Comparison of ENCODE assay signal across 1 cellular context in the genomic region with DNA sequence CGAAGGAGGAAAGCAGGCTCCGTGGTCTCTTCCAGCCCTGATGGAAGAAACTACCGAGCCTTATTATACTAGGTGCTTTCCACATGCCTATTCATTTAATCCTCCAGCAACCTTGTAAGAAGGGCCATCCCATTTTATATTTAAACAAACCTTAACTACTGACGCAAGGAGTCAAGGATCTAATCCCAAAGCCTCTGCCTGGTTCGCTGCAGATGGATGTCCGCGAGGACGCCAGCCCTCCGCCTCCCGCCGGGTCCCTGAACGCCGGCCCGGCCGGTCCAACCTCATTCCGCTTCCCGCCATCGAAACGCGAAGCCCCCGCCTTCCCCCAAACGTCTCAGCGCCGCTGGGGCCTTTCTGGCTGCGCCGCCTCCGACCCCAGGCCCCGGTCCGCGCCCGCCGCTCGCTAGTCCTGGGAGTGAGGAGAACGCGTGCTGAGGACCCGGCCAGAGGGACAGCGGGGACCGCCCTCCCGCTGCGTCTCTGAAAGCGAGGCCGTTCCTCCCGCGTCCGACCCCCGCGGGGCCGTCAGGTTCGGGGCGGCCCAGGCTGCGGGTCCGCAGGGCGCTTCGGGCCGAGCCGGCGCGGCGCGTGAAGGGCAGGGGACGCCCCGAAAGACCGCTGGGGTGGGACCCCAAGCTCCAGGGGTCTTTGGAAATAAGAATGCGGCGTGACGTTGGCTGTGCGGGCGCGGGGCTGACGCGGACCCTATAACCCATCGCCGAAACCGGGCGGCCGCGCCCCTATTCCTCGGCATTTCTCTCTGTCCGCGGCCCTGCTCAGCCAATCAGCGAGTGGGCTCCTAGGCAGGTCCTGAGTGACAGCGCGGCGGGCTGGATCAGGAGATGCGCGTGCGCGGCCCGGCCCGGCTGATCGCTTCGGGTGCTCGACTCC.
A peak's percentile ranks its signal among the peaks of the same experiment; 100 is the strongest.
TF ChIP-seq lines count a peak whose summit lies in the region.

No MANE protein-coding gene starts in this region.

TF ChIP-seq in HEK293, 187 proteins besides CTCF, POLR2A, EP300 and RAD21 (continued from another document and continues in another):
- no peak for TF ChIP-seq ZNF707 (tag by site-specific recombination; IDR thresholded peaks at IDR 0.05)
- TF ChIP-seq ZNF366 (tag by site-specific recombination; conservative IDR thresholded peaks at IDR 0.05), result no peak; the same call in 1 of the 2 replicates
- TF ChIP-seq ZSCAN23 (tag by site-specific recombination; IDR thresholded peaks at IDR 0.05), result no peak
- TF ChIP-seq ZNF473 (tag by site-specific recombination; IDR thresholded peaks at IDR 0.05), result no peak
- TF ChIP-seq ZFP3 (tag by site-specific recombination; IDR thresholded peaks at IDR 0.05; ENCODE audit: low read depth), result no peak
- TF ChIP-seq ZNF211 (tag by site-specific recombination; IDR thresholded peaks at IDR 0.05; ENCODE audit: low read depth), result no peak
- no peak for TF ChIP-seq ZSCAN16 (tag by site-specific recombination; IDR thresholded peaks at IDR 0.05)
- TF ChIP-seq ZNF629 (tag by site-specific recombination; IDR thresholded peaks at IDR 0.05), result no peak
- TF ChIP-seq ZBTB48 (tag by site-specific recombination; IDR thresholded peaks at IDR 0.05), result peak; percentile 70
- TF ChIP-seq ZBTB26 (tag by site-specific recombination; optimal IDR thresholded peaks at IDR 0.05), result no peak
- no peak for TF ChIP-seq ZNF157 (tag by site-specific recombination; IDR thresholded peaks at IDR 0.05)
- no peak for TF ChIP-seq ZNF433 (tag by site-specific recombination; IDR thresholded peaks at IDR 0.05; ENCODE audit: low read depth)
- TF ChIP-seq REPIN1 (tag by site-specific recombination; IDR thresholded peaks at IDR 0.05; ENCODE audit: low read depth), result no peak
- TF ChIP-seq ZNF416 (tag by site-specific recombination; IDR thresholded peaks at IDR 0.05), result no peak
- TF ChIP-seq SCRT1 (tag by site-specific recombination; IDR thresholded peaks at IDR 0.05; ENCODE audit: borderline replicate concordance), result no peak
- no peak for TF ChIP-seq ZNF16 (tag by site-specific recombination; IDR thresholded peaks at IDR 0.05; ENCODE audit: low read depth)
- TF ChIP-seq ZBTB17 (tag by site-specific recombination; IDR thresholded peaks at IDR 0.05), result no peak
- peak; percentile 59 for TF ChIP-seq SCRT2 (tag by site-specific recombination; IDR thresholded peaks at IDR 0.05)
- no peak for TF ChIP-seq ZNF133 (tag by site-specific recombination; IDR thresholded peaks at IDR 0.05)
- TF ChIP-seq, protein P1, sequence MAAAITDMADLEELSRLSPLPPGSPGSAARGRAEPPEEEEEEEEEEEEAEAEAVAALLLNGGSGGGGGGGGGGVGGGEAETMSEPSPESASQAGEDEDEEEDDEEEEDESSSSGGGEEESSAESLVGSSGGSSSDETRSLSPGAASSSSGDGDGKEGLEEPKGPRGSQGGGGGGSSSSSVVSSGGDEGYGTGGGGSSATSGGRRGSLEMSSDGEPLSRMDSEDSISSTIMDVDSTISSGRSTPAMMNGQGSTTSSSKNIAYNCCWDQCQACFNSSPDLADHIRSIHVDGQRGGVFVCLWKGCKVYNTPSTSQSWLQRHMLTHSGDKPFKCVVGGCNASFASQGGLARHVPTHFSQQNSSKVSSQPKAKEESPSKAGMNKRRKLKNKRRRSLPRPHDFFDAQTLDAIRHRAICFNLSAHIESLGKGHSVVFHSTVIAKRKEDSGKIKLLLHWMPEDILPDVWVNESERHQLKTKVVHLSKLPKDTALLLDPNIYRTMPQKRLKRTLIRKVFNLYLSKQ (tag by site-specific recombination; IDR thresholded peaks at IDR 0.05; ENCODE audit: borderline replicate concordance), result no peak
- no peak for TF ChIP-seq ZNF146 (tag by site-specific recombination; IDR thresholded peaks at IDR 0.05)
- TF ChIP-seq ZNF335 (tag by site-specific recombination; conservative IDR thresholded peaks at IDR 0.05), result peak; percentile 92
- TF ChIP-seq ZNF398 (tag by site-specific recombination; IDR thresholded peaks at IDR 0.05), result no peak
- TF ChIP-seq ZNF223 (tag by site-specific recombination; IDR thresholded peaks at IDR 0.05), result no peak
- TF ChIP-seq ZNF777 (tag by site-specific recombination; IDR thresholded peaks at IDR 0.05; ENCODE audit: borderline replicate concordance), result peak; percentile 56; the same call in 1 of the 2 replicates
- TF ChIP-seq ZNF555 (tag by site-specific recombination; conservative IDR thresholded peaks at IDR 0.05), result no peak
- no peak for TF ChIP-seq ZNF274 (IDR thresholded peaks at IDR 0.05; ENCODE audit: low read length)
- TF ChIP-seq ZNF274 (tag by site-specific recombination; IDR thresholded peaks at IDR 0.05; ENCODE audit: borderline replicate concordance), result no peak
- no peak for TF ChIP-seq ZNF221 (tag by site-specific recombination; IDR thresholded peaks at IDR 0.05; ENCODE audit: borderline replicate concordance)
- no peak for TF ChIP-seq ZNF18 (tag by site-specific recombination; IDR thresholded peaks at IDR 0.05)
- TF ChIP-seq BCL6B (tag by site-specific recombination; IDR thresholded peaks at IDR 0.05), result no peak
- TF ChIP-seq ZNF148 (tag by site-specific recombination; IDR thresholded peaks at IDR 0.05; ENCODE audit: borderline replicate concordance), result no peak
- TF ChIP-seq ZNF175 (tag by site-specific recombination; IDR thresholded peaks at IDR 0.05), result no peak
- TF ChIP-seq SP2 (tag by site-specific recombination; IDR thresholded peaks at IDR 0.05), result peak; percentile 82
- TF ChIP-seq ZNF558 (tag by site-specific recombination; IDR thresholded peaks at IDR 0.05), result no peak
- no peak for TF ChIP-seq ZNF248 (tag by site-specific recombination; IDR thresholded peaks at IDR 0.05)
- TF ChIP-seq ZNF530 (tag by site-specific recombination; IDR thresholded peaks at IDR 0.05; ENCODE audit: low read depth), result no peak
- no peak for TF ChIP-seq REST (tag by site-specific recombination; IDR thresholded peaks at IDR 0.05)
- no peak for TF ChIP-seq PRDM1 (tag by site-specific recombination; IDR thresholded peaks at IDR 0.05)
- TF ChIP-seq ZNF354C (tag by site-specific recombination; IDR thresholded peaks at IDR 0.05; ENCODE audit: borderline replicate concordance, low read depth), result no peak
- TF ChIP-seq ZNF449 (tag by site-specific recombination; IDR thresholded peaks at IDR 0.05), result 0 out of 2 replicates have a peak, but pooled peaks have one; percentile 51
- TF ChIP-seq ZNF571 (tag by site-specific recombination; IDR thresholded peaks at IDR 0.05), result no peak
